In genomic region chr3:146895026-146895749, GRCh38 we compare ENCODE assay signal across 19 cellular contexts.
A peak's percentile ranks its signal among the peaks of the same experiment; 100 is the strongest.
DNase-seq lines count a peak whose midpoint lies in the region; ATAC-seq and TF ChIP-seq lines count a peak whose summit lies in the region.
"Had no signal": no experiment of that assay in that cellular context is flagged by ENCODE, and none has a peak within 500 bp of the region (broad histone marks: within the 10 kb centered on the region; RNA-seq: fewer than 3 reads in every experiment).

No MANE protein-coding gene starts in this region.

- intact Hi-C loops in Right ventricle myocardium superior (cut with DNase I) (no loop called here), natural killer cell (cut with micrococcal nuclease) (no loop called here), Caco-2 (cut with micrococcal nuclease; ENCODE audit: unreplicated experiment) (no loop called here)

- CTCF ChIA-PET in Caco-2 (lab: Charles Lee), result no interaction called here

- H3K4me3 Mint-ChIP-seq in natural killer cell (no peak overlapping the region), Caco-2 (ENCODE audit: unreplicated experiment) (no peak overlapping the region)

- POLR2A ChIA-PET in Caco-2 (lab: Charles Lee), result no interaction called here

- no peaks in the 10 kb centered on the region for H3K36me3 Mint-ChIP-seq in natural killer cell
- H3K36me3 Mint-ChIP-seq in Caco-2 (ENCODE audit: insufficient read depth, unreplicated experiment), result no peaks in the 10 kb centered on the region

- H3K36me3 ChIP-seq in right atrium auricular region (no peaks in the 10 kb centered on the region), adipocyte (ENCODE audit: control insufficient read depth, insufficient read depth, low read length, severe bottlenecking) (no peaks in the 10 kb centered on the region), Caco-2 (ENCODE audit: control insufficient read depth, insufficient read depth, low read length) (no peaks in the 10 kb centered on the region)
- H3K36me3 ChIP-seq: ascending aorta, HAP-1, left lung, spleen, upper lobe of left lung had no signal

- TF ChIP-seq CTCF in right atrium auricular region (IDR thresholded peaks at IDR 0.05), result no peak
- TF ChIP-seq CTCF in natural killer cell (IDR thresholded peaks at IDR 0.05), result no peak
- TF ChIP-seq CTCF in Caco-2 (IDR thresholded peaks at IDR 0.05; ENCODE audit: insufficient read depth in 1 of 2, low read depth in 1 of 2, low read length in 1 of 2, severe bottlenecking in 1 of 2, unreplicated experiment in 1 of 2), result no peak

- no peak overlapping the region for H3K27ac Mint-ChIP-seq in natural killer cell
- H3K27ac Mint-ChIP-seq in Caco-2 (ENCODE audit: unreplicated experiment), result no peak overlapping the region

- no peak overlapping the region for H3K4me3 ChIP-seq in right atrium auricular region
- no peak overlapping the region for H3K4me3 ChIP-seq in adipocyte (ENCODE audit: low read length)
- H3K4me3 ChIP-seq in Caco-2 (ENCODE audit: low read depth, low read length), result no peak overlapping the region
- H3K4me3 ChIP-seq: ascending aorta, HAP-1, left lung, spleen, upper lobe of left lung had no signal

- H3K27me3 ChIP-seq in right atrium auricular region (no peaks in the 10 kb centered on the region), adipocyte (replicated peaks; ENCODE audit: control insufficient read depth, insufficient read depth, low read length) (no peaks in the 10 kb centered on the region), Caco-2 (replicated peaks; ENCODE audit: control insufficient read depth, insufficient read depth, low read length) (no peaks in the 10 kb centered on the region)
- H3K27me3 ChIP-seq: ascending aorta, left lung, spleen, upper lobe of left lung had no signal

- no peaks in the 10 kb centered on the region for H3K9me3 ChIP-seq in right atrium auricular region
- H3K9me3 ChIP-seq in adipocyte (ENCODE audit: control insufficient read depth, low read length), result no peaks in the 10 kb centered on the region
- no peaks in the 10 kb centered on the region for H3K9me3 ChIP-seq in Caco-2
- H3K9me3 ChIP-seq: ascending aorta, HAP-1, left lung, spleen, upper lobe of left lung had no signal

- no peak overlapping the region for H3K9ac ChIP-seq in adipocyte (ENCODE audit: low read length)

- H3K4me1 Mint-ChIP-seq in natural killer cell (no peaks in the 10 kb centered on the region), Caco-2 (ENCODE audit: low read depth, unreplicated experiment) (no peaks in the 10 kb centered on the region)

- ATAC-seq in Right ventricle myocardium superior (ENCODE audit: poor library complexity), result peak; percentile 61
- no peak for ATAC-seq in GM18868 (IDR thresholded peaks at IDR 0.05; ENCODE audit: unreplicated experiment)
- ATAC-seq in natural killer cell, result no peak
- ATAC-seq: left lung had no signal

- no peak overlapping the region for H3K27ac ChIP-seq in right atrium auricular region
- H3K27ac ChIP-seq: ascending aorta, left lung, spleen, upper lobe of left lung had no signal

- H3K9me3 Mint-ChIP-seq in natural killer cell, result peaks cover 3 to 14% of the 10 kb centered on the region in 2 donors
- no peaks in the 10 kb centered on the region for H3K9me3 Mint-ChIP-seq in Caco-2 (ENCODE audit: unreplicated experiment)

- no TSS peak for BruUV-seq in Caco-2 (replicated peaks; lab: Mats Ljungman, UMichigan)

- no peak for DNase-seq in Right ventricle myocardium superior
- no peak for DNase-seq in right atrium auricular region (ENCODE audit: low spot score)
- DNase-seq in adipocyte (ENCODE audit: low read depth), result peak; percentile 77
- DNase-seq in fibroblast of peridontal ligament (ENCODE audit: extremely low read depth), result peak; percentile 93
- no peak for DNase-seq in pons (ENCODE audit: low spot score)
- no peak for DNase-seq in natural killer cell
- no peak for DNase-seq in Caco-2
- DNase-seq: activated effector memory CD4-positive, alpha-beta T cell treated with anti-CD3 and anti-CD28 coated beads, Interleukin-2, amount 50 U/mL, for 16 hours; foreskin melanocyte; GF-D8; left lung; NCI-H1694; posterior cingulate gyrus; spleen; stimulated activated naive CD4-positive, alpha-beta T cell; upper lobe of left lung had no signal

- H3K4me1 ChIP-seq in right atrium auricular region, result no peaks in the 10 kb centered on the region
- H3K4me1 ChIP-seq in adipocyte (ENCODE audit: control insufficient read depth, insufficient read depth, low read length), result peaks cover 12% of the 10 kb centered on the region
- no peaks in the 10 kb centered on the region for H3K4me1 ChIP-seq in Caco-2
- H3K4me1 ChIP-seq: ascending aorta, HAP-1, left lung, spleen, upper lobe of left lung had no signal

- H3K27me3 Mint-ChIP-seq in natural killer cell (ENCODE audit: low read depth in 2 of 2) (no peaks in the 10 kb centered on the region), Caco-2 (ENCODE audit: insufficient read depth, unreplicated experiment) (no peaks in the 10 kb centered on the region)

Comparison
In these comparisons a context has a peak if more than half of its experiments do, and no peak if none do; other contexts are left out.
1. DNase-seq: peak in adipocyte (single experiment) and fibroblast of peridontal ligament (single experiment); none in Right ventricle myocardium superior (single experiment), right atrium auricular region (single experiment), pons (single experiment), natural killer cell (single experiment) and Caco-2 (0 of 2).